ENCODE assay signal across 10 cellular contexts in the genomic region with DNA sequence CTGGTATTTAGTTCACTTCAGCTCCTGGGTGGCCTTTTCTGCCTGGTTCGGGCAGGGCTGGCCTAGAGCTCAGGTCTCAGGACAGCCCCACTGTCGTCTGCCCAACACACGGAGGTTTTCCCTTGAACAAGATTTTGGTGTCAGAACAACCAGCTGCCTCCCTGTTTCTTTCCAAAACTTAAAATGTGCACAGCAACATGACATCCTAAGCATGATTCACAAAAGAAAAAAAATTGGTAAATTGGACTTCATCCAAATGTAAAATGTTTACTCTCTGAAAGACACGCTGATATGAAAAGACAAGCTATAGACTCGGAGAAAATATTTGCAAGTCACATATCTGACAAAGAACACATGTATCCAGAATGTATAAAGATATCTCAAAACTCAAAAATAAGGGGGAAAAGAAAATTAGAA.
A peak's percentile ranks its signal among the peaks of the same experiment; 100 is the strongest.
DNase-seq lines count a peak whose midpoint lies in the region; ATAC-seq and TF ChIP-seq lines count a peak whose summit lies in the region.
"Had no signal": no experiment of that assay in that cellular context is flagged by ENCODE, and none has a peak within 500 bp of the region (broad histone marks: within the 10 kb centered on the region; RNA-seq: fewer than 3 reads in every experiment).

No MANE protein-coding gene starts in this region.

- peaks cover 54% of the 10 kb centered on the region for H3K4me1 Mint-ChIP-seq in CD8-positive, alpha-beta T cell (ENCODE audit: low read depth)
- peaks cover 36 to 57% (median 52%) of the 10 kb centered on the region in 4 donors for H3K4me1 Mint-ChIP-seq in naive thymus-derived CD8-positive, alpha-beta T cell

- no peaks in the 10 kb centered on the region for H3K9me3 ChIP-seq in CD8-positive, alpha-beta T cell (ENCODE audit: low read length)
- no peaks in the 10 kb centered on the region for H3K9me3 ChIP-seq in PC-3 (ENCODE audit: low read length)
- no peaks in the 10 kb centered on the region for H3K9me3 ChIP-seq in testis
- H3K9me3 ChIP-seq in right cardiac atrium (ENCODE audit: control insufficient read depth, low read length): no peaks in the 10 kb centered on the region

- no peaks in the 10 kb centered on the region for H3F3A ChIP-seq in PC-3 (ENCODE audit: low read length, unreplicated experiment)

- H2AFZ ChIP-seq in PC-3 (ENCODE audit: low read length): no peak overlapping the region

- peaks cover 47% of the 10 kb centered on the region for H3K36me3 Mint-ChIP-seq in CD8-positive, alpha-beta T cell
- peaks cover 0 to 19% (median 18%) of the 10 kb centered on the region in 3 donors for H3K36me3 Mint-ChIP-seq in naive thymus-derived CD8-positive, alpha-beta T cell

- no peak for DNase-seq in CD8-positive, alpha-beta T cell
- DNase-seq in PC-3 (peak; percentile 81), dedifferentiated amniotic fluid mesenchymal stem cell (ENCODE audit: extremely low spot score) (peak; percentile 65), testis (no peak), iPS-NIHi11 (ENCODE audit: low spot score) (no peak), right cardiac atrium (no peak), coronary artery (ENCODE audit: low spot score) (no peak)
- DNase-seq in naive thymus-derived CD8-positive, alpha-beta T cell: no peak
- DNase-seq: SW 1271 had no signal

- no peak for ATAC-seq in CD8-positive, alpha-beta T cell
- ATAC-seq in PC-3 (no peak), right cardiac atrium (no peak)
- no peak for ATAC-seq in naive thymus-derived CD8-positive, alpha-beta T cell

- H3K27ac Mint-ChIP-seq in CD8-positive, alpha-beta T cell: peak overlapping the region; percentile 73
- peak overlapping the region in 7 of 10 donors; percentile 40 to 96 (median 87) for H3K27ac Mint-ChIP-seq in naive thymus-derived CD8-positive, alpha-beta T cell

- POLR2A ChIA-PET in CD8-positive, alpha-beta T cell (lab: Charles Lee): no interaction called here
- POLR2A ChIA-PET in PC-3 (lab: Charles Lee; ENCODE audit: unreplicated experiment): interaction anchor here (0.7 kb wide), 1 partner anchor 98 kb away, joined by 3 read pairs; no protein-coding TSS in a partner anchor
- POLR2A ChIA-PET in naive thymus-derived CD8-positive, alpha-beta T cell (lab: Charles Lee): interaction anchor here (0.9 to 6.5 kb wide), 2 partner anchors 10 to 13 kb away, joined by 3 to 67 read pairs; no protein-coding TSS in a partner anchor

- H3K79me2 ChIP-seq in PC-3 (ENCODE audit: low read length): peaks cover 28% of the 10 kb centered on the region

- BruUV-seq in PC-3 (replicated peaks; lab: Mats Ljungman, UMichigan): no TSS peak

- WGBS in testis, 2 donors: 81 to 83% methylated on average over 5 of the region's 5 CpGs
- WGBS in right cardiac atrium: 78% methylated on average over 5 of the region's 5 CpGs

- peaks cover 43% of the 10 kb centered on the region for H3K4me1 ChIP-seq in CD8-positive, alpha-beta T cell (ENCODE audit: insufficient read depth, low read length)
- H3K4me1 ChIP-seq in PC-3 (ENCODE audit: insufficient read depth, low read length) (peaks cover 53% of the 10 kb centered on the region), testis (no peaks in the 10 kb centered on the region), right cardiac atrium (ENCODE audit: control insufficient read depth, insufficient read depth, low read length) (peaks cover 6% of the 10 kb centered on the region)

- H3K27ac ChIP-seq in CD8-positive, alpha-beta T cell (ENCODE audit: low read depth, low read length): no peak overlapping the region
- peak overlapping the region; percentile 95 for H3K27ac ChIP-seq in PC-3 (ENCODE audit: low read length)
- H3K27ac ChIP-seq in testis: no peak overlapping the region
- H3K27ac ChIP-seq in right cardiac atrium (ENCODE audit: low read length): no peak overlapping the region
- no peak overlapping the region for H3K27ac ChIP-seq in coronary artery

- intact Hi-C loops in CD8-positive, alpha-beta T cell (cut with DNase I, micrococcal nuclease): loop anchor here (5.0 kb wide), 3 partner anchors 37 to 57 kb away; no protein-coding TSS in a partner anchor
- intact Hi-C loops in PC-3 (cut with micrococcal nuclease): loop anchor here (2.0 kb wide), 2 partner anchors 33 to 39 kb away; no protein-coding TSS in a partner anchor
- intact Hi-C loops in testis (cut with DNase I; ENCODE audit: low total_unique reads): no loop called here
- intact Hi-C loops in right cardiac atrium (cut with DNase I): no loop called here

- peak overlapping the region; percentile 84 for H3K9ac ChIP-seq in PC-3 (ENCODE audit: low read length)

- H4K20me1 ChIP-seq in PC-3 (ENCODE audit: low read length): no peaks in the 10 kb centered on the region

- H3K36me3 ChIP-seq in CD8-positive, alpha-beta T cell (ENCODE audit: insufficient read depth, low read length): peaks cover 6% of the 10 kb centered on the region
- 0 out of 2 replicates have a peak, but pooled peaks cover 7% of the 10 kb centered on the region for H3K36me3 ChIP-seq in PC-3 (ENCODE audit: low read depth, low read length)
- no peaks in the 10 kb centered on the region for H3K36me3 ChIP-seq in testis (ENCODE audit: low read depth, missing control alignments)

- peak overlapping the region; percentile 61 for H3K4me2 ChIP-seq in PC-3 (ENCODE audit: low read length)

- no peak overlapping the region for H3K4me3 Mint-ChIP-seq in CD8-positive, alpha-beta T cell
- peak overlapping the region in 2 of 10 donors; percentile 45 to 73 for H3K4me3 Mint-ChIP-seq in naive thymus-derived CD8-positive, alpha-beta T cell
- H3K4me3 Mint-ChIP-seq: neural crest cell had no signal

- H3K27me3 Mint-ChIP-seq in CD8-positive, alpha-beta T cell (ENCODE audit: low read depth): no peaks in the 10 kb centered on the region
- H3K27me3 Mint-ChIP-seq in naive thymus-derived CD8-positive, alpha-beta T cell: no peaks in the 10 kb centered on the region

- no peaks in the 10 kb centered on the region for H3K9me3 Mint-ChIP-seq in CD8-positive, alpha-beta T cell
- peaks cover 0 to under 1% (median 0%) of the 10 kb centered on the region in 9 donors for H3K9me3 Mint-ChIP-seq in naive thymus-derived CD8-positive, alpha-beta T cell
- H3K9me3 Mint-ChIP-seq: neural crest cell had no signal

- CTCF ChIA-PET in CD8-positive, alpha-beta T cell (lab: Charles Lee): interaction anchor here (0.6 kb wide), 1 partner anchor 1090 kb away, joined by 3 read pairs; no protein-coding TSS in a partner anchor
- CTCF ChIA-PET in PC-3 (lab: Charles Lee): no interaction called here

- H3K9me2 ChIP-seq in PC-3 (replicated peaks; ENCODE audit: low read length): no peaks in the 10 kb centered on the region

- H3K4me3 ChIP-seq in CD8-positive, alpha-beta T cell (ENCODE audit: low read depth, low read length): no peak overlapping the region
- H3K4me3 ChIP-seq in PC-3 (ENCODE audit: low read length) (no peak overlapping the region), testis (no peak overlapping the region), right cardiac atrium (ENCODE audit: low read length) (no peak overlapping the region), coronary artery (no peak overlapping the region)

- no peak for TF ChIP-seq CTCF in CD8-positive, alpha-beta T cell (IDR thresholded peaks at IDR 0.05)
- TF ChIP-seq CTCF in PC-3 (conservative IDR thresholded peaks at IDR 0.05; ENCODE audit: low read depth, low read length): no peak
- TF ChIP-seq CTCF in testis (IDR thresholded peaks at IDR 0.05): no peak
- no peak for TF ChIP-seq CTCF in coronary artery (IDR thresholded peaks at IDR 0.05)

- TF ChIP-seq POLR2A in testis (IDR thresholded peaks at IDR 0.05): no peak

- no peaks in the 10 kb centered on the region for H3K27me3 ChIP-seq in CD8-positive, alpha-beta T cell (ENCODE audit: insufficient read depth, low read length)
- H3K27me3 ChIP-seq in PC-3 (ENCODE audit: low read length) (no peaks in the 10 kb centered on the region), testis (no peaks in the 10 kb centered on the region), right cardiac atrium (ENCODE audit: control insufficient read depth, insufficient read depth) (no peaks in the 10 kb centered on the region)

Comparison
In these comparisons a context has a peak if more than half of its experiments do, and no peak if none do; other contexts are left out.
1. DNase-seq: peak in PC-3 (single experiment) and dedifferentiated amniotic fluid mesenchymal stem cell (single experiment); none in CD8-positive, alpha-beta T cell (0 of 7), naive thymus-derived CD8-positive, alpha-beta T cell (0 of 10), testis (single experiment), iPS-NIHi11 (single experiment), right cardiac atrium (0 of 3) and coronary artery (single experiment).
2. intact Hi-C loops: an anchor here in CD8-positive, alpha-beta T cell (5.0 kb wide) and PC-3 (2.0 kb wide); none called in testis and right cardiac atrium.